1 cellular context compared by ENCODE assay signal in the genomic region with DNA sequence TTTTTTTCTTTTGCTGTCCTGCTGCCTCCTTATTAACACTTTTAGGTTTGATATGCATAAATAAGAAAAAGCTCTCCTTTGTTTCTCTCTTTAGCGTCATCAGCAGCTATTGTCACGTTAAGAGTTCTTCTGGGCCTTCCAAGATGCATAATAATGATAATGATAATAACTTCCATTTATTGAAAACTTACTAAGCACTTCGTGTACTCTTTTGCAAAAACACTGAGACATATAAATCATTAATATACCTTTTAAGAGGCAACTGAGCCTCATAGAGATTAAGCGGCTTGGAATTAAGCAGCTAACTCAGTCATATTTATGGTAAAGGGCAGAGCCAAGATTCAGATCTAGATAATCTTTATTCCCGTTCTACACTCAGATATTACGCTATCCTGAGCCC.
TF ChIP-seq lines count a peak whose summit lies in the region.

No MANE protein-coding gene starts in this region.

TF ChIP-seq in H1, 55 proteins besides CTCF, POLR2A, EP300 and RAD21:
- TF ChIP-seq, protein P1, sequence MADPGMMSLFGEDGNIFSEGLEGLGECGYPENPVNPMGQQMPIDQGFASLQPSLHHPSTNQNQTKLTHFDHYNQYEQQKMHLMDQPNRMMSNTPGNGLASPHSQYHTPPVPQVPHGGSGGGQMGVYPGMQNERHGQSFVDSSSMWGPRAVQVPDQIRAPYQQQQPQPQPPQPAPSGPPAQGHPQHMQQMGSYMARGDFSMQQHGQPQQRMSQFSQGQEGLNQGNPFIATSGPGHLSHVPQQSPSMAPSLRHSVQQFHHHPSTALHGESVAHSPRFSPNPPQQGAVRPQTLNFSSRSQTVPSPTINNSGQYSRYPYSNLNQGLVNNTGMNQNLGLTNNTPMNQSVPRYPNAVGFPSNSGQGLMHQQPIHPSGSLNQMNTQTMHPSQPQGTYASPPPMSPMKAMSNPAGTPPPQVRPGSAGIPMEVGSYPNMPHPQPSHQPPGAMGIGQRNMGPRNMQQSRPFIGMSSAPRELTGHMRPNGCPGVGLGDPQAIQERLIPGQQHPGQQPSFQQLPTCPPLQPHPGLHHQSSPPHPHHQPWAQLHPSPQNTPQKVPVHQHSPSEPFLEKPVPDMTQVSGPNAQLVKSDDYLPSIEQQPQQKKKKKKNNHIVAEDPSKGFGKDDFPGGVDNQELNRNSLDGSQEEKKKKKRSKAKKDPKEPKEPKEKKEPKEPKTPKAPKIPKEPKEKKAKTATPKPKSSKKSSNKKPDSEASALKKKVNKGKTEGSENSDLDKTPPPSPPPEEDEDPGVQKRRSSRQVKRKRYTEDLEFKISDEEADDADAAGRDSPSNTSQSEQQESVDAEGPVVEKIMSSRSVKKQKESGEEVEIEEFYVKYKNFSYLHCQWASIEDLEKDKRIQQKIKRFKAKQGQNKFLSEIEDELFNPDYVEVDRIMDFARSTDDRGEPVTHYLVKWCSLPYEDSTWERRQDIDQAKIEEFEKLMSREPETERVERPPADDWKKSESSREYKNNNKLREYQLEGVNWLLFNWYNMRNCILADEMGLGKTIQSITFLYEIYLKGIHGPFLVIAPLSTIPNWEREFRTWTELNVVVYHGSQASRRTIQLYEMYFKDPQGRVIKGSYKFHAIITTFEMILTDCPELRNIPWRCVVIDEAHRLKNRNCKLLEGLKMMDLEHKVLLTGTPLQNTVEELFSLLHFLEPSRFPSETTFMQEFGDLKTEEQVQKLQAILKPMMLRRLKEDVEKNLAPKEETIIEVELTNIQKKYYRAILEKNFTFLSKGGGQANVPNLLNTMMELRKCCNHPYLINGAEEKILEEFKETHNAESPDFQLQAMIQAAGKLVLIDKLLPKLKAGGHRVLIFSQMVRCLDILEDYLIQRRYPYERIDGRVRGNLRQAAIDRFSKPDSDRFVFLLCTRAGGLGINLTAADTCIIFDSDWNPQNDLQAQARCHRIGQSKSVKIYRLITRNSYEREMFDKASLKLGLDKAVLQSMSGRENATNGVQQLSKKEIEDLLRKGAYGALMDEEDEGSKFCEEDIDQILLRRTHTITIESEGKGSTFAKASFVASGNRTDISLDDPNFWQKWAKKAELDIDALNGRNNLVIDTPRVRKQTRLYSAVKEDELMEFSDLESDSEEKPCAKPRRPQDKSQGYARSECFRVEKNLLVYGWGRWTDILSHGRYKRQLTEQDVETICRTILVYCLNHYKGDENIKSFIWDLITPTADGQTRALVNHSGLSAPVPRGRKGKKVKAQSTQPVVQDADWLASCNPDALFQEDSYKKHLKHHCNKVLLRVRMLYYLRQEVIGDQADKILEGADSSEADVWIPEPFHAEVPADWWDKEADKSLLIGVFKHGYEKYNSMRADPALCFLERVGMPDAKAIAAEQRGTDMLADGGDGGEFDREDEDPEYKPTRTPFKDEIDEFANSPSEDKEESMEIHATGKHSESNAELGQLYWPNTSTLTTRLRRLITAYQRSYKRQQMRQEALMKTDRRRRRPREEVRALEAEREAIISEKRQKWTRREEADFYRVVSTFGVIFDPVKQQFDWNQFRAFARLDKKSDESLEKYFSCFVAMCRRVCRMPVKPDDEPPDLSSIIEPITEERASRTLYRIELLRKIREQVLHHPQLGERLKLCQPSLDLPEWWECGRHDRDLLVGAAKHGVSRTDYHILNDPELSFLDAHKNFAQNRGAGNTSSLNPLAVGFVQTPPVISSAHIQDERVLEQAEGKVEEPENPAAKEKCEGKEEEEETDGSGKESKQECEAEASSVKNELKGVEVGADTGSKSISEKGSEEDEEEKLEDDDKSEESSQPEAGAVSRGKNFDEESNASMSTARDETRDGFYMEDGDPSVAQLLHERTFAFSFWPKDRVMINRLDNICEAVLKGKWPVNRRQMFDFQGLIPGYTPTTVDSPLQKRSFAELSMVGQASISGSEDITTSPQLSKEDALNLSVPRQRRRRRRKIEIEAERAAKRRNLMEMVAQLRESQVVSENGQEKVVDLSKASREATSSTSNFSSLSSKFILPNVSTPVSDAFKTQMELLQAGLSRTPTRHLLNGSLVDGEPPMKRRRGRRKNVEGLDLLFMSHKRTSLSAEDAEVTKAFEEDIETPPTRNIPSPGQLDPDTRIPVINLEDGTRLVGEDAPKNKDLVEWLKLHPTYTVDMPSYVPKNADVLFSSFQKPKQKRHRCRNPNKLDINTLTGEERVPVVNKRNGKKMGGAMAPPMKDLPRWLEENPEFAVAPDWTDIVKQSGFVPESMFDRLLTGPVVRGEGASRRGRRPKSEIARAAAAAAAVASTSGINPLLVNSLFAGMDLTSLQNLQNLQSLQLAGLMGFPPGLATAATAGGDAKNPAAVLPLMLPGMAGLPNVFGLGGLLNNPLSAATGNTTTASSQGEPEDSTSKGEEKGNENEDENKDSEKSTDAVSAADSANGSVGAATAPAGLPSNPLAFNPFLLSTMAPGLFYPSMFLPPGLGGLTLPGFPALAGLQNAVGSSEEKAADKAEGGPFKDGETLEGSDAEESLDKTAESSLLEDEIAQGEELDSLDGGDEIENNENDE (IDR thresholded peaks at IDR 0.05; ENCODE audit: insufficient replicate concordance, low read length), result no peak
- TF ChIP-seq TAF1 (IDR thresholded peaks at IDR 0.05; ENCODE audit: low read depth, low read length) (no peak), NANOG (IDR thresholded peaks at IDR 0.05; ENCODE audit: insufficient read depth, low read depth, low read length, poor library complexity, severe bottlenecking) (no peak), NRF1 (IDR thresholded peaks at IDR 0.05; ENCODE audit: low read depth, low read length) (no peak), HDAC2 (IDR thresholded peaks at IDR 0.05; ENCODE audit: borderline replicate concordance in 1 of 2, low read depth in 2 of 2, low read length in 2 of 2) (no peak), TAF7 (optimal IDR thresholded peaks at IDR 0.05; ENCODE audit: borderline replicate concordance, low read depth, low read length) (no peak), JUND (IDR thresholded peaks at IDR 0.05; ENCODE audit: low read length) (no peak), MAFK (IDR thresholded peaks at IDR 0.05; ENCODE audit: low read depth, low read length) (no peak), SP2 (IDR thresholded peaks at IDR 0.05; ENCODE audit: low read length) (no peak), SUZ12 (IDR thresholded peaks at IDR 0.05; ENCODE audit: low read length) (no peak), BACH1 (IDR thresholded peaks at IDR 0.05; ENCODE audit: low read length) (no peak), KDM4A (IDR thresholded peaks at IDR 0.05; ENCODE audit: low read depth, low read length, severe bottlenecking) (no peak), BCL11A (IDR thresholded peaks at IDR 0.05; ENCODE audit: low read depth in 2 of 2, low read length in 2 of 2) (no peak), SAP30 (IDR thresholded peaks at IDR 0.05; ENCODE audit: insufficient read depth, insufficient replicate concordance, low read length) (no peak), RNF2 (IDR thresholded peaks at IDR 0.05; ENCODE audit: borderline replicate concordance, low read depth, low read length, missing control alignments, poor library complexity, severe bottlenecking) (no peak)
- TF ChIP-seq, protein P2, sequence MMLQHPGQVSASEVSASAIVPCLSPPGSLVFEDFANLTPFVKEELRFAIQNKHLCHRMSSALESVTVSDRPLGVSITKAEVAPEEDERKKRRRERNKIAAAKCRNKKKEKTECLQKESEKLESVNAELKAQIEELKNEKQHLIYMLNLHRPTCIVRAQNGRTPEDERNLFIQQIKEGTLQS (IDR thresholded peaks at IDR 0.05; ENCODE audit: insufficient read depth, low read depth, low read length), result no peak
- TF ChIP-seq, protein P3, sequence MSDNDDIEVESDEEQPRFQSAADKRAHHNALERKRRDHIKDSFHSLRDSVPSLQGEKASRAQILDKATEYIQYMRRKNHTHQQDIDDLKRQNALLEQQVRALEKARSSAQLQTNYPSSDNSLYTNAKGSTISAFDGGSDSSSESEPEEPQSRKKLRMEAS (IDR thresholded peaks at IDR 0.05), result no peak
TF ChIP-seq in H1: peak in this region for 0.
